In the genomic region with DNA sequence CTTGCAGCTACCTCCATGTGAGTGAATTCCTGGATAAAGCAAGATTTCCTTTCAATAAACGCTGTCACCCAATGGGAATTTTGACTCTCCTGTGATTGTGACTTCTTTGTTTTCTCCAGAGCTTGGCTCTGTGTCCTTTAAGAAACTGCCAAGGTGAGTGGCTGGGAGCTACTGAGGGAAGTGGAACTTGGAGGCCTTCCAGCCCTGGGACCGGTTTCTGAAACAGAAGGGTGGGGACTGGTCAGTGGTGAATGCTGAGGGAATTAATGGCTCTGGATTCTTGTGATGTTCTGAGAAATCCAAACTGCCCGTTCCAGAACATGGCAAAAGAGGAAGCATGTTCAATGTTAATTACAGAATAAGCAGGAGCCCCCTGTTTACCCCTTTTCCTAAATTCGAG, we compare ENCODE assay signal across 11 cellular contexts. TPM values are rescaled to one million over a fixed set of nuclear protein-coding genes. Genes with fewer than 3 reads are reported as not detected.
DNase-seq lines count a peak whose midpoint lies in the region; ATAC-seq and TF ChIP-seq lines count a peak whose summit lies in the region.
"Had no signal": no experiment of that assay in that cellular context is flagged by ENCODE, and none has a peak within 500 bp of the region (broad histone marks: within the 10 kb centered on the region; RNA-seq: fewer than 3 reads in every experiment).

No MANE protein-coding gene starts in this region.

- CTCF ChIA-PET in naive thymus-derived CD4-positive, alpha-beta T cell (lab: Charles Lee) = no interaction called here

- peaks cover 31% of the 10 kb centered on the region for H3K4me1 ChIP-seq in SJSA1 (replicated peaks)
- H3K4me1 ChIP-seq in upper lobe of left lung = peaks cover 31 to 49% (median 40%) of the 10 kb centered on the region in 4 donors
- no peaks in the 10 kb centered on the region for H3K4me1 ChIP-seq in naive thymus-derived CD4-positive, alpha-beta T cell (ENCODE audit: control insufficient read depth in 2 of 2, insufficient read depth in 2 of 2, low read length in 2 of 2)

- H3K9me3 Mint-ChIP-seq in naive thymus-derived CD4-positive, alpha-beta T cell = no peaks in the 10 kb centered on the region
- H3K9me3 Mint-ChIP-seq: activated T-cell treated with anti-CD3 and anti-CD28 coated beads, Interleukin-2, amount 50 U/mL, for 24 hours had no signal

- no peak for TF ChIP-seq CTCF in upper lobe of left lung (IDR thresholded peaks at IDR 0.05)

- POLR2A ChIA-PET in naive thymus-derived CD4-positive, alpha-beta T cell (lab: Charles Lee) = no interaction called here

- no peak overlapping the region for H3K4me3 Mint-ChIP-seq in naive thymus-derived CD4-positive, alpha-beta T cell
- H3K4me3 Mint-ChIP-seq: activated T-cell treated with anti-CD3 and anti-CD28 coated beads, Interleukin-2, amount 50 U/mL, for 24 hours had no signal

- H3K27me3 ChIP-seq in SJSA1 (replicated peaks) (no peaks in the 10 kb centered on the region), upper lobe of left lung (no peaks in the 10 kb centered on the region)
- H3K27me3 ChIP-seq in naive thymus-derived CD4-positive, alpha-beta T cell (ENCODE audit: control insufficient read depth in 2 of 2, insufficient read depth in 2 of 2, low read length in 2 of 2) = no peaks in the 10 kb centered on the region

- intact Hi-C loops in naive thymus-derived CD4-positive, alpha-beta T cell (cut with micrococcal nuclease) = no loop called here

- H3K36me3 ChIP-seq in SJSA1 = no peaks in the 10 kb centered on the region
- peaks cover 0 to 19% (median 8%) of the 10 kb centered on the region in 4 donors for H3K36me3 ChIP-seq in upper lobe of left lung
- H3K36me3 ChIP-seq in naive thymus-derived CD4-positive, alpha-beta T cell (ENCODE audit: control insufficient read depth in 2 of 3, insufficient read depth in 3 of 3, low read length in 3 of 3) = no peaks in the 10 kb centered on the region

- H3K36me3 Mint-ChIP-seq in naive thymus-derived CD4-positive, alpha-beta T cell = no peaks in the 10 kb centered on the region

- ATAC-seq in upper lobe of left lung (ENCODE audit: low FRiP score in 2 of 2) (peak in 1 of 2 donors; percentile 58), HG03442 (IDR thresholded peaks at IDR 0.05; ENCODE audit: unreplicated experiment) (no peak), HG03457 (IDR thresholded peaks at IDR 0.05; ENCODE audit: unreplicated experiment) (no peak), GM18861 (IDR thresholded peaks at IDR 0.05; ENCODE audit: unreplicated experiment) (no peak)
- ATAC-seq in naive thymus-derived CD4-positive, alpha-beta T cell = no peak
- ATAC-seq: Panc1 had no signal

- H3K9me3 ChIP-seq in SJSA1 (replicated peaks) (no peaks in the 10 kb centered on the region), upper lobe of left lung (no peaks in the 10 kb centered on the region)
- no peaks in the 10 kb centered on the region for H3K9me3 ChIP-seq in naive thymus-derived CD4-positive, alpha-beta T cell (ENCODE audit: control insufficient read depth in 2 of 3, low read length in 3 of 3)

- no peak for TF ChIP-seq EP300 in upper lobe of left lung (IDR thresholded peaks at IDR 0.05)

- H3K4me1 Mint-ChIP-seq in naive thymus-derived CD4-positive, alpha-beta T cell = peaks cover 0 to 2% (median 0%) of the 10 kb centered on the region in 7 donors

- 33 to 34% methylated on average over 4 of the region's 4 CpGs for WGBS in upper lobe of left lung, 2 donors

- peaks cover 0 to 6% (median 0%) of the 10 kb centered on the region in 5 donors for H3K27me3 Mint-ChIP-seq in naive thymus-derived CD4-positive, alpha-beta T cell
- H3K27me3 Mint-ChIP-seq: activated T-cell treated with anti-CD3 and anti-CD28 coated beads, Interleukin-2, amount 50 U/mL, for 24 hours had no signal

- no peak for TF ChIP-seq POLR2A in upper lobe of left lung (IDR thresholded peaks at IDR 0.05)

- H3K4me3 ChIP-seq in SJSA1 = no peak overlapping the region
- H3K4me3 ChIP-seq in upper lobe of left lung = no peak overlapping the region
- H3K4me3 ChIP-seq in naive thymus-derived CD4-positive, alpha-beta T cell (ENCODE audit: low read length) = no peak overlapping the region

- no peak for DNase-seq in SJSA1 (ENCODE audit: low read depth in 1 of 2, low spot score in 2 of 2)
- DNase-seq in globus pallidus (ENCODE audit: low spot score) = peak; percentile 64
- peak; percentile 79 for DNase-seq in mucosa of gallbladder (ENCODE audit: low spot score)
- peak in 1 of 2 donors; percentile 87 for DNase-seq in upper lobe of left lung
- DNase-seq in naive thymus-derived CD4-positive, alpha-beta T cell = no peak
- DNase-seq: activated T-cell treated with anti-CD3 and anti-CD28 coated beads, Interleukin-2, amount 50 U/mL, for 24 hours; NCI-H226 had no signal

- H3K27ac Mint-ChIP-seq in naive thymus-derived CD4-positive, alpha-beta T cell = no peak overlapping the region
- H3K27ac Mint-ChIP-seq: activated T-cell treated with anti-CD3 and anti-CD28 coated beads, Interleukin-2, amount 50 U/mL, for 24 hours had no signal

- peak overlapping the region; percentile 94; the same call in 1 of the 2 replicates for H3K27ac ChIP-seq in SJSA1
- peak overlapping the region; percentile 71 to 84 (median 80) for H3K27ac ChIP-seq in upper lobe of left lung
- H3K27ac ChIP-seq in naive thymus-derived CD4-positive, alpha-beta T cell (ENCODE audit: low read depth, low read length) = no peak overlapping the region

RNA-seq across cellular contexts. Expression of a gene that starts 41.1 kb away (rescaled TPM):
- total RNA-seq in SJSA1 (2014; rRNA removed; shearing (Covaris generic)) = 0.72 TPM in 1 of 2 replicates, not detected in the other
- total RNA-seq in mucosa of gallbladder = 8.2 TPM
- 10 to 100 TPM; 22.0 to 54.3 (median 30.4) TPM for total RNA-seq in upper lobe of left lung
- 1 to 10 TPM in 4 of 5 experiments, not detected in 1; 1.1 to 2.2 (median 1.7) TPM for total RNA-seq in naive thymus-derived CD4-positive, alpha-beta T cell
- polyA plus RNA-seq in naive thymus-derived CD4-positive, alpha-beta T cell = 1 to 10 TPM; 4.2 to 9.7 TPM

Comparison
In these comparisons a context has a peak if more than half of its experiments do, and no peak if none do; other contexts are left out.
1. DNase-seq: peak in globus pallidus (single experiment) and mucosa of gallbladder (single experiment); none in SJSA1 (0 of 2) and naive thymus-derived CD4-positive, alpha-beta T cell (0 of 9).